ENCODE assay signal across 8 cellular contexts in genomic region chr21:34073749-34074282, GRCh38. TPM values are rescaled to one million over a fixed set of nuclear protein-coding genes. Genes with fewer than 3 reads are reported as not detected.
A peak's percentile ranks its signal among the peaks of the same experiment; 100 is the strongest.
DNase-seq lines count a peak whose midpoint lies in the region; ATAC-seq, FAIRE-seq and TF ChIP-seq lines count a peak whose summit lies in the region.

No MANE protein-coding gene starts in this region.

- TF ChIP-seq EP300 in HepG2 (IDR thresholded peaks at IDR 0.05; ENCODE audit: low read depth in 2 of 2, low read length in 2 of 2) (no peak), HepG2 (CRISPR knock-in tag; IDR thresholded peaks at IDR 0.05; ENCODE audit: borderline replicate concordance) (no peak)

- peak overlapping the region; percentile 84 for H3K9ac ChIP-seq in BLaER1
- H3K9ac ChIP-seq in HepG2 (ENCODE audit: insufficient read depth, low read depth, low read length) = peak overlapping the region; percentile 80

- H3K9me3 ChIP-seq in BLaER1 (no peaks in the 10 kb centered on the region), HepG2 (ENCODE audit: low read length) (no peaks in the 10 kb centered on the region)

- H4K20me1 ChIP-seq in BLaER1 (peaks cover 53% of the 10 kb centered on the region), HepG2 (ENCODE audit: insufficient read depth, low read length) (peaks cover 7% of the 10 kb centered on the region)

- H3K27me3 ChIP-seq in BLaER1 (no peaks in the 10 kb centered on the region), HepG2 (ENCODE audit: control insufficient read depth in 1 of 2, insufficient read depth in 2 of 2, low read length in 2 of 2) (0 out of 5 replicates have a peak, but pooled peaks cover 0 to 4% of the 10 kb centered on the region in 2 experiments)

- no peak for TF ChIP-seq POLR2A in HepG2 (IDR thresholded peaks at IDR 0.05; ENCODE audit: insufficient read depth in 1 of 2, low read depth in 2 of 2, low read length in 2 of 2)

- peaks cover 46% of the 10 kb centered on the region for H3K4me1 Mint-ChIP-seq in chondrocyte (ENCODE audit: low read depth)

- H3K4me1 ChIP-seq in BLaER1 (peaks cover 51% of the 10 kb centered on the region), HepG2 (ENCODE audit: insufficient read depth, low read length) (peaks cover 46% of the 10 kb centered on the region)

- DNase-seq in GM19239 (ENCODE audit: insufficient read length, low spot score) (peak; percentile 44), T-helper 9 cell (peak; percentile 38), chondrocyte (ENCODE audit: low spot score) (no peak), HepG2 (ENCODE audit: low spot score) (no peak), GF-D8 (lab: John Stamatoyannopoulos, UW) (no peak)
- DNase-seq in stimulated activated CD4-positive, alpha-beta T cell treated with anti-CD3 and anti-CD28 coated beads, TNF-alpha, amount 100 ng/mL, for 24 hours (ENCODE audit: low read depth in 3 of 3) = peak in 2 of 3 experiments; percentile 22 to 23

- H3K27me3 Mint-ChIP-seq in chondrocyte (ENCODE audit: low read depth) = no peaks in the 10 kb centered on the region

- H3K4me3 Mint-ChIP-seq in chondrocyte (ENCODE audit: unreplicated experiment) = peak overlapping the region; percentile 93

- intact Hi-C loops in HepG2 (cut with micrococcal nuclease; ENCODE audit: unreplicated experiment) = loop anchor here (2.0 to 5.0 kb wide), 3 partner anchors 127 to 275 kb away; no protein-coding TSS in a partner anchor

- in situ Hi-C loops in HepG2 (cut with HindIII; ENCODE audit: extremely low pct_ligation_motif_present, low pct_unique_long_range_greater_than_20kb) = loop anchor here (5.0 to 10.0 kb wide), 2 partner anchors 131 to 152 kb away; no protein-coding TSS in a partner anchor

- H3K9me3 Mint-ChIP-seq in chondrocyte (ENCODE audit: low read depth) = no peaks in the 10 kb centered on the region

- H3K4me2 ChIP-seq in BLaER1 (peak overlapping the region; percentile 97), HepG2 (ENCODE audit: low read depth, low read length) (peak overlapping the region; percentile 87)

- TF ChIP-seq CTCF in chondrocyte (IDR thresholded peaks at IDR 0.05) (no peak), HepG2 (CRISPR knock-in tag; IDR thresholded peaks at IDR 0.05) (no peak)

- H3K36me3 Mint-ChIP-seq in chondrocyte (ENCODE audit: low read depth) = peaks cover 7% of the 10 kb centered on the region

- CTCF ChIA-PET in HepG2 (lab: Yijun Ruan, JAX; ENCODE audit: low intra/inter-chr PET ratio, low total read pairs) = no interaction called here

- FAIRE-seq in GM19239 (lab: Jason Lieb, UNC) = no peak
- FAIRE-seq in HepG2 (lab: Jason Lieb, UNC) = no peak

- H3K27ac ChIP-seq in BLaER1 = peak overlapping the region; percentile 86
- peak overlapping the region; percentile 74 for H3K27ac ChIP-seq in HepG2 (ENCODE audit: extremely low read length, insufficient read depth, low read length)

- POLR2A ChIA-PET in HepG2 (lab: Yijun Ruan, JAX) = interaction anchor here (0.7 to 1.3 kb wide), 5 partner anchors 16 to 167 kb away, joined by 3 to 5 read pairs (median 4); no protein-coding TSS in a partner anchor

- H3K4me3 ChIP-seq in BLaER1 = peak overlapping the region; percentile 93
- peak overlapping the region; percentile 76 to 84 (median 78) for H3K4me3 ChIP-seq in HepG2 (replicated peaks in 1 of 3; ENCODE audit: insufficient read depth in 1 of 3, low read depth in 2 of 3, low read length in 3 of 3)

- no peak for TF ChIP-seq RAD21 in HepG2 (CRISPR knock-in tag; IDR thresholded peaks at IDR 0.05)

- under 1% methylated on average over 12 of the region's 95 CpGs for WGBS in HepG2 (ENCODE audit: low lambda C conversion rate)

- peaks cover 19% of the 10 kb centered on the region for H3K79me2 ChIP-seq in HepG2 (ENCODE audit: insufficient read depth, low read length)

- no peak overlapping the region for H2AFZ ChIP-seq in HepG2 (ENCODE audit: low read length)

- H3K36me3 ChIP-seq in BLaER1 = peaks cover 8% of the 10 kb centered on the region; the same call in 1 of the 2 replicates
- no peaks in the 10 kb centered on the region; a peak in 1 of 5 replicates for H3K36me3 ChIP-seq in HepG2 (replicated peaks in 1 of 2; ENCODE audit: control insufficient read depth in 1 of 2, insufficient read depth in 2 of 2, low read length in 2 of 2)

- ATAC-seq in HG03175 (IDR thresholded peaks at IDR 0.05; ENCODE audit: unreplicated experiment) (peak; percentile 48), HepG2 (peak; percentile 18; the same call in 2 of the 3 replicates)

- no TSS peak for BruUV-seq in HepG2 (replicated peaks; lab: Mats Ljungman, UMichigan)

- peak overlapping the region; percentile 88 for H3K27ac Mint-ChIP-seq in chondrocyte (ENCODE audit: unreplicated experiment)

TF ChIP-seq in HepG2, 621 proteins besides CTCF, POLR2A, EP300 and RAD21 (continues in another document):
- 0 out of 3 replicates have a peak, but pooled peaks have one; percentile 5 for TF ChIP-seq MXI1 (IDR thresholded peaks at IDR 0.05; ENCODE audit: borderline replicate concordance, low read depth, low read length)
- TF ChIP-seq SIN3A (IDR thresholded peaks at IDR 0.05; ENCODE audit: borderline replicate concordance, low read depth, low read length) = 0 out of 2 replicates have a peak, but pooled peaks have one; percentile 38
- TF ChIP-seq CERS6 (CRISPR knock-in tag; IDR thresholded peaks at IDR 0.05) = no peak
- TF ChIP-seq GATA4 (IDR thresholded peaks at IDR 0.05; ENCODE audit: borderline replicate concordance, low read depth) = no peak
- TF ChIP-seq PHF21A (CRISPR knock-in tag; IDR thresholded peaks at IDR 0.05) = 0 out of 2 replicates have a peak, but pooled peaks have one; percentile 0
- TF ChIP-seq MEIS2 (CRISPR knock-in tag; IDR thresholded peaks at IDR 0.05) = 0 out of 2 replicates have a peak, but pooled peaks have one; percentile 1
- TF ChIP-seq ZSCAN20 (CRISPR knock-in tag; IDR thresholded peaks at IDR 0.05; ENCODE audit: borderline replicate concordance) = no peak
- TF ChIP-seq KDM5A (IDR thresholded peaks at IDR 0.05; ENCODE audit: borderline replicate concordance, low read length) = no peak

RNA-seq across cellular contexts. Expression of gene MRPS6, which starts 0.4 kb away (rescaled TPM):
- total RNA-seq in chondrocyte (102 to 106 TPM (median 104 TPM) in 3 replicates), HepG2 (2016; rRNA removed; fragmentation: Illumina TruSeq; extraction: Trizol) (26.9 and 35.5 TPM in 2 replicates)
- 17.1 and 18.4 TPM in 2 replicates for total RNA-seq in HepG2 (2016; cell fraction: cytosol; rRNA removed; fragmentation: Illumina TruSeq; extraction: Trizol; ENCODE audit: low read depth)
- 28.4 and 41.4 TPM in 2 replicates for total RNA-seq in HepG2 (2016; cell fraction: insoluble cytoplasmic fraction; rRNA removed; fragmentation: Illumina TruSeq; extraction: Trizol)
- 25.8 and 27.0 TPM in 2 replicates for total RNA-seq in HepG2 (2016; cell fraction: membrane; rRNA removed; fragmentation: Illumina TruSeq; extraction: Trizol)
- total RNA-seq in HepG2 (2016; cell fraction: nucleus; rRNA removed; fragmentation: Illumina TruSeq; extraction: Trizol) = 20.3 and 20.6 TPM in 2 replicates
- 9.8 and 14.2 TPM in 2 replicates for polyA plus RNA-seq in HepG2 (2011; rRNA removed)
- 11.1 and 11.6 TPM in 2 replicates for polyA plus RNA-seq in HepG2 (2011; cell fraction: cytosol; rRNA removed)
- 18.4 and 19.2 TPM in 2 replicates for polyA plus RNA-seq in HepG2 (2011; cell fraction: nucleus; rRNA removed)
- 25.9 and 47.2 TPM in 2 replicates for polyA plus RNA-seq in HepG2 (2012)
- 21.7 and 25.8 TPM in 2 replicates for polyA plus RNA-seq in HepG2 (2016; cell fraction: cytosol; fragmentation: Illumina TruSeq; extraction: Trizol; ENCODE audit: low read depth)
- 69.3 and 71.8 TPM in 2 replicates for polyA plus RNA-seq in HepG2 (2016; cell fraction: insoluble cytoplasmic fraction; fragmentation: Illumina TruSeq; extraction: Trizol; ENCODE audit: low read depth)
- 29.0 and 33.1 TPM in 2 replicates for polyA plus RNA-seq in HepG2 (2016; cell fraction: membrane; fragmentation: Illumina TruSeq; extraction: Trizol; ENCODE audit: low read depth)
- 39.3 and 52.2 TPM in 2 replicates for polyA plus RNA-seq in HepG2 (2016; cell fraction: nucleus; fragmentation: Illumina TruSeq; extraction: Trizol; ENCODE audit: insufficient read depth, low read depth)
- 9.1 and 10.5 TPM in 2 replicates for polyA minus RNA-seq in HepG2 (2011; rRNA and poly(A)+ RNA removed; ENCODE audit: low replicate concordance)
- polyA minus RNA-seq in HepG2 (2011; cell fraction: cytosol; rRNA and poly(A)+ RNA removed) = 3.3 and 3.4 TPM in 2 replicates
- 21.8 and 24.6 TPM in 2 replicates for polyA minus RNA-seq in HepG2 (2011; cell fraction: nucleus; rRNA and poly(A)+ RNA removed)

RNA-seq across cellular contexts. Expression of gene SLC5A3, which starts 0.4 kb away (rescaled TPM):
- 47.6 to 92.7 TPM (median 48.0 TPM) in 3 replicates for total RNA-seq in chondrocyte
- total RNA-seq in HepG2 (2016; rRNA removed; fragmentation: Illumina TruSeq; extraction: Trizol) = 10.1 and 11.2 TPM in 2 replicates
- 1.0 and 1.1 TPM in 2 replicates for total RNA-seq in HepG2 (2016; cell fraction: cytosol; rRNA removed; fragmentation: Illumina TruSeq; extraction: Trizol; ENCODE audit: low read depth)
- 9.3 and 10.6 TPM in 2 replicates for total RNA-seq in HepG2 (2016; cell fraction: insoluble cytoplasmic fraction; rRNA removed; fragmentation: Illumina TruSeq; extraction: Trizol)
- total RNA-seq in HepG2 (2016; cell fraction: membrane; rRNA removed; fragmentation: Illumina TruSeq; extraction: Trizol) = 2.4 and 3.4 TPM in 2 replicates
- total RNA-seq in HepG2 (2016; cell fraction: nucleus; rRNA removed; fragmentation: Illumina TruSeq; extraction: Trizol) = 32.4 and 34.8 TPM in 2 replicates
- polyA plus RNA-seq in HepG2 (2011; rRNA removed) = 4.6 and 5.6 TPM in 2 replicates
- 1.7 and 2.8 TPM in 2 replicates for polyA plus RNA-seq in HepG2 (2011; cell fraction: cytosol; rRNA removed)
- polyA plus RNA-seq in HepG2 (2011; cell fraction: nucleus; rRNA removed) = 7.9 and 9.1 TPM in 2 replicates
- polyA plus RNA-seq in HepG2 (2012) = 5.9 and 25.5 TPM in 2 replicates
- polyA plus RNA-seq in HepG2 (2016; cell fraction: cytosol; fragmentation: Illumina TruSeq; extraction: Trizol; ENCODE audit: low read depth) = 0.19 and 0.23 TPM in 2 replicates
- 2.8 and 3.4 TPM in 2 replicates for polyA plus RNA-seq in HepG2 (2016; cell fraction: insoluble cytoplasmic fraction; fragmentation: Illumina TruSeq; extraction: Trizol; ENCODE audit: low read depth)
- polyA plus RNA-seq in HepG2 (2016; cell fraction: membrane; fragmentation: Illumina TruSeq; extraction: Trizol; ENCODE audit: low read depth) = 0.32 and 0.36 TPM in 2 replicates
- 12.9 and 13.1 TPM in 2 replicates for polyA plus RNA-seq in HepG2 (2016; cell fraction: nucleus; fragmentation: Illumina TruSeq; extraction: Trizol; ENCODE audit: insufficient read depth, low read depth)
- polyA minus RNA-seq in HepG2 (2011; rRNA and poly(A)+ RNA removed; ENCODE audit: low replicate concordance) = 12.4 and 18.2 TPM in 2 replicates
- 14.2 and 15.2 TPM in 2 replicates for polyA minus RNA-seq in HepG2 (2011; cell fraction: cytosol; rRNA and poly(A)+ RNA removed)
- 64.2 and 72.4 TPM in 2 replicates for polyA minus RNA-seq in HepG2 (2011; cell fraction: nucleus; rRNA and poly(A)+ RNA removed)

Comparison
In these comparisons a context has a peak if more than half of its experiments do, and no peak if none do; other contexts are left out.
1. DNase-seq: peak in GM19239 (single experiment), T-helper 9 cell (single experiment) and stimulated activated CD4-positive, alpha-beta T cell treated with anti-CD3 and anti-CD28 coated beads, TNF-alpha, amount 100 ng/mL, for 24 hours (2 of 3); none in chondrocyte (single experiment), HepG2 (single experiment) and GF-D8 (single experiment).